35 cellular contexts compared by ENCODE assay signal in genomic region chr3:148629006-148629405, GRCh38.
"Had no signal": no experiment of that assay in that cellular context is flagged by ENCODE, and none has a peak within 500 bp of the region (broad histone marks: within the 10 kb centered on the region; RNA-seq: fewer than 3 reads in every experiment).

No MANE protein-coding gene starts in this region.

- H3K4me3 ChIP-seq: MG63 had no signal

- H3K36me3 ChIP-seq: MG63 had no signal

- H3K27me3 ChIP-seq: MG63 had no signal

- DNase-seq: Karpas-422, Kasumi-1, MG63, MM.1S, MV-4-11, NCI-H1048, NCI-H1092, NCI-H1092 treated with DMSO at 0.1 percent for 48 hours, NCI-H1105, NCI-H1105 treated with DMSO at 0.1 percent for 48 hours, NCI-H1417, NCI-H1417 treated with DMSO at 0.1 percent for 48 hours, NCI-H1436, NCI-H1436 treated with DMSO at 0.1 percent for 48 hours, NCI-H146, NCI-H1694, NCI-H1694 treated with DMSO at 0.1 percent for 48 hours, NCI-H187, NCI-H187 treated with DMSO at 0.1 percent for 48 hours, NCI-H1930, NCI-H2029, NCI-H2029 treated with DMSO at 0.1 percent for 48 hours, NCI-H2081, NCI-H2081 treated with DMSO at 0.1 percent for 48 hours, NCI-H2107, NCI-H2171, NCI-H2171 treated with DMSO at 0.1 percent for 48 hours, NCI-H2227 treated with DMSO at 0.1 percent for 48 hours, NCI-H226, NCI-H345, NCI-H446, NCI-H446 treated with DMSO at 0.1 percent for 48 hours, NCI-H510A, NCI-H510A treated with DMSO at 0.1 percent for 48 hours, NCI-H524 had no signal
